ENCODE assay signal across 8 cellular contexts in the genomic region with DNA sequence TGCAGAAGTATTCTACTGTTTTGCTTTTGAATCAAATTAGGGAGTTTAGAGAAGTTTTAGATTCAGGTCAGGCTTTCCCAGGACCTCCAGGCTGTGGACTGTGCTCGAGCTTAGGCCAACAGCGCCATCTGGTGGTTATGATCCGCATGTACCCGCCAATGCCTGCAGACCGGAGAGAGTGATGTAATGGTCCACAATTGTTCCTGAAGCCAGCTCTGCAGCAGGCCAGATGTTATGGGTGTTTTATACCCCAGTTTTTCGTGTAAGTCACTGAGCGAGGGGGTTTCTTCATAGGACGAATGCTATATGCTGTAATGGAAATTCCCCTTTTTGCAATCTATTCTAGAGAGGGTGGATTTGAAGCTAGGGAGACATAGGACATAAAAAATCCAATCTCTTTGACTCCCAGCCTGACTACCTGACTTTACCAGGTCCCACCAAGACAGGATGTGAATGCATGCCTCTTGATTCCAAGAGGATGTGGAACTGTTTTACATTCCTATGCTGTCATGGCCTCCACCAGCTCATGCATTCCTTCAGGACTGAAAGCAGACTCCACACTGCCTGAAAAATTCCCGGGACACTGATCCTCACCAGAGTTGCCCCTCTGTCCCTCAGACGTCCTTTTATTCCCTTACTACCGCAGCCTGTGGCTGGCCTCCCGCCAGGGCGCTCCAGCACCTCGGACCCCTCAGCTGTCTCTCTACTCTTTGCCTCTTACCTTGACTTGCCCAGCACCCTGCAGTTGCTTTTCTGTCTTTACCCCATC. TPM values are rescaled to one million over a fixed set of nuclear protein-coding genes. Genes with fewer than 3 reads are reported as not detected.
DNase-seq lines count a peak whose midpoint lies in the region; ATAC-seq and TF ChIP-seq lines count a peak whose summit lies in the region.

No MANE protein-coding gene starts in this region.

- no peaks in the 10 kb centered on the region for H3K9me3 ChIP-seq in parathyroid adenoma (ENCODE audit: control insufficient read depth, low read length)

- no peak overlapping the region for H3K27ac ChIP-seq in parathyroid adenoma

- no peaks in the 10 kb centered on the region for H3K36me3 ChIP-seq in parathyroid adenoma (ENCODE audit: control insufficient read depth, insufficient read depth, low read length)

- H3K9me3 Mint-ChIP-seq in activated naive CD8-positive, alpha-beta T cell treated with anti-CD3 and anti-CD28 coated beads, Interleukin-2, amount 10 ng/mL, durations not matched to agents 7 days and 5 days: peaks cover under 1% of the 10 kb centered on the region
- no peaks in the 10 kb centered on the region for H3K9me3 Mint-ChIP-seq in type B pancreatic cell

- DNase-seq in GF-D8 (lab: John Stamatoyannopoulos, UW): peak; percentile 67
- DNase-seq in H4 (ENCODE audit: low spot score): peak; percentile 71
- DNase-seq in LNCaP clone FGC (ENCODE audit: low read depth): no peak
- peak; percentile 82 for DNase-seq in activated naive CD8-positive, alpha-beta T cell treated with anti-CD3 and anti-CD28 coated beads, Interleukin-2, amount 10 ng/mL, durations not matched to agents 7 days and 5 days
- DNase-seq in cardiac septum (ENCODE audit: low spot score): peak; percentile 94
- DNase-seq in type B pancreatic cell (ENCODE audit: extremely low spot score, unreplicated experiment): peak; percentile 90

- H3K4me2 ChIP-seq in parathyroid adenoma (ENCODE audit: low read length): peak overlapping the region; percentile 88

- peaks cover 8% of the 10 kb centered on the region for H3K4me1 Mint-ChIP-seq in activated naive CD8-positive, alpha-beta T cell treated with anti-CD3 and anti-CD28 coated beads, Interleukin-2, amount 10 ng/mL, durations not matched to agents 7 days and 5 days
- H3K4me1 Mint-ChIP-seq in type B pancreatic cell (ENCODE audit: unreplicated experiment): peaks cover 4% of the 10 kb centered on the region

- H3K4me1 ChIP-seq in parathyroid adenoma: no peaks in the 10 kb centered on the region

- H3K27me3 ChIP-seq in parathyroid adenoma (ENCODE audit: control insufficient read depth, insufficient read depth, low read length): no peaks in the 10 kb centered on the region

- no peaks in the 10 kb centered on the region for H3K79me2 ChIP-seq in parathyroid adenoma

- TF ChIP-seq CTCF in LNCaP clone FGC (IDR thresholded peaks at IDR 0.05; ENCODE audit: control insufficient read depth, extremely low read depth, insufficient read depth) (peak; percentile 89), parathyroid adenoma (IDR thresholded peaks at IDR 0.05) (peak; percentile 54), type B pancreatic cell (conservative IDR thresholded peaks at IDR 0.05) (peak; percentile 98)

- POLR2A ChIA-PET in activated naive CD8-positive, alpha-beta T cell treated with anti-CD3 and anti-CD28 coated beads, Interleukin-2, amount 10 ng/mL, durations not matched to agents 7 days and 5 days (lab: Charles Lee): no interaction called here

- ATAC-seq in SK-N-SH treated with all-trans-retinoic acid at 6 μM for 48 hours: peak; percentile 99
- peak; percentile 95 for ATAC-seq in activated naive CD8-positive, alpha-beta T cell treated with anti-CD3 and anti-CD28 coated beads, Interleukin-2, amount 10 ng/mL, durations not matched to agents 7 days and 5 days (ENCODE audit: low read depth)

- H3K4me3 ChIP-seq in LNCaP clone FGC (ENCODE audit: low read depth, low read length) (no peak overlapping the region), parathyroid adenoma (ENCODE audit: low read depth, low read length) (peak overlapping the region; percentile 42)

- H3K9ac ChIP-seq in parathyroid adenoma: no peak overlapping the region

- H2AFZ ChIP-seq in parathyroid adenoma: no peak overlapping the region

- no peaks in the 10 kb centered on the region for H3K36me3 Mint-ChIP-seq in activated naive CD8-positive, alpha-beta T cell treated with anti-CD3 and anti-CD28 coated beads, Interleukin-2, amount 10 ng/mL, durations not matched to agents 7 days and 5 days
- no peaks in the 10 kb centered on the region for H3K36me3 Mint-ChIP-seq in type B pancreatic cell

- peaks cover 58% of the 10 kb centered on the region for H3K27me3 Mint-ChIP-seq in activated naive CD8-positive, alpha-beta T cell treated with anti-CD3 and anti-CD28 coated beads, Interleukin-2, amount 10 ng/mL, durations not matched to agents 7 days and 5 days
- H3K27me3 Mint-ChIP-seq in type B pancreatic cell: peaks cover 44% of the 10 kb centered on the region

- H3K27ac Mint-ChIP-seq in activated naive CD8-positive, alpha-beta T cell treated with anti-CD3 and anti-CD28 coated beads, Interleukin-2, amount 10 ng/mL, durations not matched to agents 7 days and 5 days: no peak overlapping the region
- H3K27ac Mint-ChIP-seq in type B pancreatic cell: no peak overlapping the region

- H3K4me3 Mint-ChIP-seq in activated naive CD8-positive, alpha-beta T cell treated with anti-CD3 and anti-CD28 coated beads, Interleukin-2, amount 10 ng/mL, durations not matched to agents 7 days and 5 days: peak overlapping the region; percentile 58
- H3K4me3 Mint-ChIP-seq in type B pancreatic cell: peak overlapping the region; percentile 85

- intact Hi-C loops in cardiac septum (cut with DNase I): loop anchor here (2.0 to 5.0 kb wide), 2 partner anchors 488 to 1075 kb away; no protein-coding TSS in a partner anchor

TF ChIP-seq in SK-N-SH treated with all-trans-retinoic acid at 6 μM for 48 hours, 23 proteins besides CTCF, POLR2A, EP300 and RAD21 (continues in another document):
- TF ChIP-seq OSR1 (CRISPR knock-in tag; IDR thresholded peaks at IDR 0.05): no peak
- TF ChIP-seq RARB (CRISPR knock-in tag; IDR thresholded peaks at IDR 0.05): no peak
- TF ChIP-seq TOX (CRISPR knock-in tag; IDR thresholded peaks at IDR 0.05; ENCODE audit: borderline replicate concordance): no peak
- TF ChIP-seq CSDC2 (CRISPR knock-in tag; IDR thresholded peaks at IDR 0.05): no peak
- TF ChIP-seq ARNTL (CRISPR knock-in tag; IDR thresholded peaks at IDR 0.05; ENCODE audit: borderline replicate concordance, low read depth): no peak
- no peak for TF ChIP-seq TCF4 (CRISPR knock-in tag; IDR thresholded peaks at IDR 0.05; ENCODE audit: borderline replicate concordance)
- no peak for TF ChIP-seq ZNF70 (CRISPR knock-in tag; IDR thresholded peaks at IDR 0.05)
- no peak for TF ChIP-seq SNAI2 (CRISPR knock-in tag; IDR thresholded peaks at IDR 0.05)
- TF ChIP-seq ZFP30 (CRISPR knock-in tag; IDR thresholded peaks at IDR 0.05): no peak
- TF ChIP-seq, protein P1, sequence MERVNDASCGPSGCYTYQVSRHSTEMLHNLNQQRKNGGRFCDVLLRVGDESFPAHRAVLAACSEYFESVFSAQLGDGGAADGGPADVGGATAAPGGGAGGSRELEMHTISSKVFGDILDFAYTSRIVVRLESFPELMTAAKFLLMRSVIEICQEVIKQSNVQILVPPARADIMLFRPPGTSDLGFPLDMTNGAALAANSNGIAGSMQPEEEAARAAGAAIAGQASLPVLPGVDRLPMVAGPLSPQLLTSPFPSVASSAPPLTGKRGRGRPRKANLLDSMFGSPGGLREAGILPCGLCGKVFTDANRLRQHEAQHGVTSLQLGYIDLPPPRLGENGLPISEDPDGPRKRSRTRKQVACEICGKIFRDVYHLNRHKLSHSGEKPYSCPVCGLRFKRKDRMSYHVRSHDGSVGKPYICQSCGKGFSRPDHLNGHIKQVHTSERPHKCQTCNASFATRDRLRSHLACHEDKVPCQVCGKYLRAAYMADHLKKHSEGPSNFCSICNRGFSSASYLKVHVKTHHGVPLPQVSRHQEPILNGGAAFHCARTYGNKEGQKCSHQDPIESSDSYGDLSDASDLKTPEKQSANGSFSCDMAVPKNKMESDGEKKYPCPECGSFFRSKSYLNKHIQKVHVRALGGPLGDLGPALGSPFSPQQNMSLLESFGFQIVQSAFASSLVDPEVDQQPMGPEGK (CRISPR knock-in tag; IDR thresholded peaks at IDR 0.05; ENCODE audit: borderline replicate concordance): no peak
- TF ChIP-seq, protein P2, sequence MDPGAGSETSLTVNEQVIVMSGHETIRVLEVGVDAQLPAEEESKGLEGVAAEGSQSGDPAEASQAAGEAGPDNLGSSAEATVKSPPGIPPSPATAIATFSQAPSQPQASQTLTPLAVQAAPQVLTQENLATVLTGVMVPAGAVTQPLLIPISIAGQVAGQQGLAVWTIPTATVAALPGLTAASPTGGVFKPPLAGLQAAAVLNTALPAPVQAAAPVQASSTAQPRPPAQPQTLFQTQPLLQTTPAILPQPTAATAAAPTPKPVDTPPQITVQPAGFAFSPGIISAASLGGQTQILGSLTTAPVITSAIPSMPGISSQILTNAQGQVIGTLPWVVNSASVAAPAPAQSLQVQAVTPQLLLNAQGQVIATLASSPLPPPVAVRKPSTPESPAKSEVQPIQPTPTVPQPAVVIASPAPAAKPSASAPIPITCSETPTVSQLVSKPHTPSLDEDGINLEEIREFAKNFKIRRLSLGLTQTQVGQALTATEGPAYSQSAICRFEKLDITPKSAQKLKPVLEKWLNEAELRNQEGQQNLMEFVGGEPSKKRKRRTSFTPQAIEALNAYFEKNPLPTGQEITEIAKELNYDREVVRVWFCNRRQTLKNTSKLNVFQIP (CRISPR knock-in tag; IDR thresholded peaks at IDR 0.05; ENCODE audit: borderline replicate concordance, low read depth): no peak
- no peak for TF ChIP-seq BACH2 (CRISPR knock-in tag; IDR thresholded peaks at IDR 0.05; ENCODE audit: borderline replicate concordance)
- TF ChIP-seq, protein P3, sequence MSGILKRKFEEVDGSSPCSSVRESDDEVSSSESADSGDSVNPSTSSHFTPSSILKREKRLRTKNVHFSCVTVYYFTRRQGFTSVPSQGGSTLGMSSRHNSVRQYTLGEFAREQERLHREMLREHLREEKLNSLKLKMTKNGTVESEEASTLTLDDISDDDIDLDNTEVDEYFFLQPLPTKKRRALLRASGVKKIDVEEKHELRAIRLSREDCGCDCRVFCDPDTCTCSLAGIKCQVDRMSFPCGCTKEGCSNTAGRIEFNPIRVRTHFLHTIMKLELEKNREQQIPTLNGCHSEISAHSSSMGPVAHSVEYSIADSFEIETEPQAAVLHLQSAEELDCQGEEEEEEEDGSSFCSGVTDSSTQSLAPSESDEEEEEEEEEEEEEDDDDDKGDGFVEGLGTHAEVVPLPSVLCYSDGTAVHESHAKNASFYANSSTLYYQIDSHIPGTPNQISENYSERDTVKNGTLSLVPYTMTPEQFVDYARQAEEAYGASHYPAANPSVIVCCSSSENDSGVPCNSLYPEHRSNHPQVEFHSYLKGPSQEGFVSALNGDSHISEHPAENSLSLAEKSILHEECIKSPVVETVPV (CRISPR knock-in tag; IDR thresholded peaks at IDR 0.05): no peak
- no peak for TF ChIP-seq GLIS3 (CRISPR knock-in tag; IDR thresholded peaks at IDR 0.05)
- TF ChIP-seq ZFP3 (CRISPR knock-in tag; IDR thresholded peaks at IDR 0.05): no peak

RNA-seq across cellular contexts. Expression of a gene that starts 41.2 kb away (rescaled TPM):
- not detected in 2 replicates for total RNA-seq in H4 (2014; rRNA removed; shearing (Covaris generic))
- total RNA-seq in activated naive CD8-positive, alpha-beta T cell treated with anti-CD3 and anti-CD28 coated beads, Interleukin-2, amount 10 ng/mL, durations not matched to agents 7 days and 5 days: 1 to 10 TPM; 5.5 to 5.7 TPM
- total RNA-seq in cardiac septum (1.9 TPM), type B pancreatic cell (ENCODE audit: low replicate concordance) (not detected in 2 replicates)
